20 cellular contexts compared by ENCODE assay signal in genomic region chr2:38765149-38765548, GRCh38. TPM values are rescaled to one million over a fixed set of nuclear protein-coding genes. Genes with fewer than 3 reads are reported as not detected.
DNase-seq lines count a peak whose midpoint lies in the region; ATAC-seq and TF ChIP-seq lines count a peak whose summit lies in the region.
"Had no signal": no experiment of that assay in that cellular context is flagged by ENCODE, and none has a peak within 500 bp of the region (broad histone marks: within the 10 kb centered on the region; RNA-seq: fewer than 3 reads in every experiment).

No MANE protein-coding gene starts in this region.

- H3K9ac ChIP-seq in trophoblast cell (ENCODE audit: low read length): no peak overlapping the region

- H2AFZ ChIP-seq in trophoblast cell (ENCODE audit: insufficient read depth, low read length, poor library complexity): no peak overlapping the region

- no peaks in the 10 kb centered on the region for H3K27me3 Mint-ChIP-seq in naive thymus-derived CD4-positive, alpha-beta T cell

- intact Hi-C loops in naive thymus-derived CD4-positive, alpha-beta T cell (cut with micrococcal nuclease): no loop called here

- H2AK5ac ChIP-seq in trophoblast cell (ENCODE audit: low read length): no peak overlapping the region

- H3K27me3 ChIP-seq in trophoblast cell (ENCODE audit: insufficient read depth, low read length) (no peaks in the 10 kb centered on the region), upper lobe of left lung (no peaks in the 10 kb centered on the region)
- H3K27me3 ChIP-seq in naive thymus-derived CD4-positive, alpha-beta T cell (ENCODE audit: control insufficient read depth in 2 of 2, insufficient read depth in 2 of 2, low read length in 2 of 2): no peaks in the 10 kb centered on the region
- no peaks in the 10 kb centered on the region for H3K27me3 ChIP-seq in effector memory CD4-positive, alpha-beta T cell (replicated peaks; ENCODE audit: control insufficient read depth, insufficient read depth, low read length, poor library complexity, severe bottlenecking)
- H3K27me3 ChIP-seq: SJSA1 had no signal

- H4K8ac ChIP-seq in trophoblast cell (ENCODE audit: low read depth, low read length): no peak overlapping the region

- H2BK120ac ChIP-seq in trophoblast cell (ENCODE audit: insufficient read depth, low read length, poor library complexity): no peak overlapping the region

- DNase-seq in ELR (ENCODE audit: low read depth): peak; percentile 76
- peak; percentile 64 for DNase-seq in RWPE1 (ENCODE audit: low spot score)
- peak; percentile 74 for DNase-seq in epithelial cell of esophagus (ENCODE audit: low read depth)
- DNase-seq in trophoblast cell: peak; percentile 55 to 81
- DNase-seq in naive thymus-derived CD4-positive, alpha-beta T cell: no peak
- DNase-seq in upper lobe of left lung: no peak
- no peak for DNase-seq in NCI-H146 (lab: John Stamatoyannopoulos, UW)
- no peak for DNase-seq in effector memory CD4-positive, alpha-beta T cell
- DNase-seq: activated CD4-positive, alpha-beta T cell treated with anti-CD3 and anti-CD28 coated beads for 1 hour; activated effector memory CD4-positive, alpha-beta T cell treated with Interleukin-2 at 50 U/mL for 16 hours; cerebellar nuclear complex; endodermal cell; left colon; NCI-H1417; psoas muscle; stimulated activated CD4-positive, alpha-beta T cell treated with anti-CD3 and anti-CD28 coated beads, Interleukin-4, amount 100 ng/mL, for 4 hours; T-helper 9 cell had no signal

- no peak overlapping the region for H4K12ac ChIP-seq in trophoblast cell (ENCODE audit: low read depth, low read length)

- no peak overlapping the region for H3K23ac ChIP-seq in trophoblast cell (ENCODE audit: low read length)

- H3K14ac ChIP-seq in trophoblast cell (ENCODE audit: low read length): no peak overlapping the region

- H3K27ac ChIP-seq in RWPE1 (no peak overlapping the region), trophoblast cell (ENCODE audit: low read depth, low read length) (no peak overlapping the region), upper lobe of left lung (no peak overlapping the region)
- no peak overlapping the region for H3K27ac ChIP-seq in naive thymus-derived CD4-positive, alpha-beta T cell (ENCODE audit: low read depth, low read length)
- H3K27ac ChIP-seq in effector memory CD4-positive, alpha-beta T cell (ENCODE audit: insufficient read depth, low read length, poor library complexity, severe bottlenecking): no peak overlapping the region
- H3K27ac ChIP-seq: psoas muscle, SJSA1 had no signal

- H3K9me3 Mint-ChIP-seq in naive thymus-derived CD4-positive, alpha-beta T cell: no peaks in the 10 kb centered on the region
- H3K9me3 Mint-ChIP-seq: endodermal cell, mesothelial cell of epicardium had no signal

- no peak overlapping the region for H3K4me3 Mint-ChIP-seq in naive thymus-derived CD4-positive, alpha-beta T cell
- H3K4me3 Mint-ChIP-seq: CD14-positive monocyte, endodermal cell, mesothelial cell of epicardium had no signal

- no peak for TF ChIP-seq POLR2A in upper lobe of left lung (IDR thresholded peaks at IDR 0.05)

- no peak overlapping the region for H3K18ac ChIP-seq in trophoblast cell (ENCODE audit: low read length)

- peaks cover 0 to 7% (median 0%) of the 10 kb centered on the region in 7 donors for H3K4me1 Mint-ChIP-seq in naive thymus-derived CD4-positive, alpha-beta T cell
- H3K4me1 Mint-ChIP-seq: CD14-positive monocyte, endodermal cell had no signal

- no peaks in the 10 kb centered on the region for H3K9me3 ChIP-seq in trophoblast cell (ENCODE audit: insufficient read depth, low read depth, low read length)
- no peaks in the 10 kb centered on the region for H3K9me3 ChIP-seq in naive thymus-derived CD4-positive, alpha-beta T cell (ENCODE audit: control insufficient read depth in 2 of 3, low read length in 3 of 3)
- H3K9me3 ChIP-seq in upper lobe of left lung: no peaks in the 10 kb centered on the region
- H3K9me3 ChIP-seq in effector memory CD4-positive, alpha-beta T cell (ENCODE audit: control insufficient read depth, low read length): no peaks in the 10 kb centered on the region
- H3K9me3 ChIP-seq: psoas muscle, SJSA1 had no signal

- H3K4ac ChIP-seq in trophoblast cell (ENCODE audit: low read depth, low read length): no peak overlapping the region

- no peaks in the 10 kb centered on the region for H3K79me1 ChIP-seq in trophoblast cell (ENCODE audit: low read length)

- H3K36me3 ChIP-seq in trophoblast cell (ENCODE audit: control insufficient read depth in 1 of 2, insufficient read depth in 2 of 2, low read length in 2 of 2): no peaks in the 10 kb centered on the region
- H3K36me3 ChIP-seq in naive thymus-derived CD4-positive, alpha-beta T cell (ENCODE audit: control insufficient read depth in 2 of 3, insufficient read depth in 3 of 3, low read length in 3 of 3): no peaks in the 10 kb centered on the region
- no peaks in the 10 kb centered on the region for H3K36me3 ChIP-seq in upper lobe of left lung
- H3K36me3 ChIP-seq in effector memory CD4-positive, alpha-beta T cell (ENCODE audit: control insufficient read depth, insufficient read depth, low read length): no peaks in the 10 kb centered on the region
- H3K36me3 ChIP-seq: SJSA1 had no signal

- WGBS in trophoblast cell (ENCODE audit: extremely low coverage, insufficient coverage, insufficient read length): no CpG with 5 or more reads among the region's 4 CpGs
- 70 to 74% methylated on average over 4 of the region's 4 CpGs for WGBS in upper lobe of left lung, 2 donors

- no peak overlapping the region for H3K4me3 ChIP-seq in epithelial cell of esophagus (ENCODE audit: low read length)
- H3K4me3 ChIP-seq in trophoblast cell (ENCODE audit: low read depth, low read length): no peak overlapping the region
- no peak overlapping the region for H3K4me3 ChIP-seq in naive thymus-derived CD4-positive, alpha-beta T cell (ENCODE audit: low read length)
- no peak overlapping the region for H3K4me3 ChIP-seq in upper lobe of left lung
- H3K4me3 ChIP-seq in effector memory CD4-positive, alpha-beta T cell (ENCODE audit: insufficient read depth, low read depth, low read length, poor library complexity, severe bottlenecking): no peak overlapping the region
- H3K4me3 ChIP-seq: psoas muscle, SJSA1 had no signal

- TF ChIP-seq CTCF in RWPE1 (conservative IDR thresholded peaks at IDR 0.05; ENCODE audit: low read depth) (no peak), epithelial cell of esophagus (IDR thresholded peaks at IDR 0.05; ENCODE audit: insufficient read depth, low read depth, low read length, missing control alignments) (no peak), upper lobe of left lung (IDR thresholded peaks at IDR 0.05) (no peak)

- no peak overlapping the region for H2BK5ac ChIP-seq in trophoblast cell (ENCODE audit: low read depth, low read length, poor library complexity)

- no peak overlapping the region for H3K27ac Mint-ChIP-seq in naive thymus-derived CD4-positive, alpha-beta T cell
- H3K27ac Mint-ChIP-seq: CD14-positive monocyte, endodermal cell, mesothelial cell of epicardium had no signal

- no peak overlapping the region for H2BK12ac ChIP-seq in trophoblast cell (ENCODE audit: low read length)

- H3K4me1 ChIP-seq in trophoblast cell (ENCODE audit: control insufficient read depth in 1 of 2, insufficient read depth in 2 of 2, low read length in 2 of 2) (no peaks in the 10 kb centered on the region), upper lobe of left lung (no peaks in the 10 kb centered on the region)
- H3K4me1 ChIP-seq in naive thymus-derived CD4-positive, alpha-beta T cell (ENCODE audit: control insufficient read depth in 2 of 2, insufficient read depth in 2 of 2, low read length in 2 of 2): no peaks in the 10 kb centered on the region
- H3K4me1 ChIP-seq in effector memory CD4-positive, alpha-beta T cell (ENCODE audit: control insufficient read depth, insufficient read depth, low read length, poor library complexity, severe bottlenecking): no peaks in the 10 kb centered on the region
- H3K4me1 ChIP-seq: psoas muscle, SJSA1 had no signal

- no peak overlapping the region for H3K4me2 ChIP-seq in trophoblast cell (ENCODE audit: low read length)

- no peaks in the 10 kb centered on the region for H3K79me2 ChIP-seq in trophoblast cell (ENCODE audit: control insufficient read depth, insufficient read depth, low read length, poor library complexity)

- ATAC-seq in naive thymus-derived CD4-positive, alpha-beta T cell: no peak
- ATAC-seq in upper lobe of left lung (ENCODE audit: low FRiP score in 2 of 2): no peak
- ATAC-seq: left colon, psoas muscle had no signal

- TF ChIP-seq EP300 in upper lobe of left lung (IDR thresholded peaks at IDR 0.05): no peak

- POLR2A ChIA-PET in RWPE1 (lab: Yijun Ruan, JAX; ENCODE audit: low non-redundant PET): no interaction called here
- POLR2A ChIA-PET in naive thymus-derived CD4-positive, alpha-beta T cell (lab: Charles Lee): no interaction called here

- no peak overlapping the region for H4K91ac ChIP-seq in trophoblast cell (ENCODE audit: low read depth, low read length)

- no peaks in the 10 kb centered on the region for H3K36me3 Mint-ChIP-seq in naive thymus-derived CD4-positive, alpha-beta T cell
- H3K36me3 Mint-ChIP-seq: CD14-positive monocyte, mesothelial cell of epicardium had no signal

- CTCF ChIA-PET in RWPE1 (lab: Yijun Ruan, JAX): no interaction called here
- CTCF ChIA-PET in naive thymus-derived CD4-positive, alpha-beta T cell (lab: Charles Lee): no interaction called here

RNA-seq across cellular contexts. Expression of gene GEMIN6, which starts 12.9 kb away (rescaled TPM):
- 6.2 and 6.6 TPM in 2 replicates for polyA plus RNA-seq in trophoblast cell (2013)
- total RNA-seq in naive thymus-derived CD4-positive, alpha-beta T cell: 10 to 100 TPM in 3 of 5 experiments, 1 to 10 TPM in 2; 4.0 to 16.6 (median 13.7) TPM
- 10 to 100 TPM; 11.2 to 11.4 TPM for polyA plus RNA-seq in naive thymus-derived CD4-positive, alpha-beta T cell
- 10 to 100 TPM in 1 of 6 donors, 1 to 10 TPM in 5; 3.1 to 10.3 (median 8.1) TPM for total RNA-seq in upper lobe of left lung

RNA-seq across cellular contexts. Expression of gene SRSF7, which starts 14.0 kb away (rescaled TPM):
- 200 and 205 TPM in 2 replicates for polyA plus RNA-seq in trophoblast cell (2013)
- total RNA-seq in naive thymus-derived CD4-positive, alpha-beta T cell: 100 to 1,000 TPM; 259 to 503 (median 310) TPM
- 100 to 1,000 TPM; 197 to 224 TPM for polyA plus RNA-seq in naive thymus-derived CD4-positive, alpha-beta T cell
- total RNA-seq in upper lobe of left lung: 100 to 1,000 TPM in 4 of 6 donors, 10 to 100 TPM in 2; 44.2 to 260 (median 121) TPM

Comparison
In these comparisons a context has a peak if more than half of its experiments do, and no peak if none do; other contexts are left out.
1. DNase-seq: peak in ELR (single experiment), RWPE1 (single experiment), epithelial cell of esophagus (single experiment) and trophoblast cell (2 of 2); none in naive thymus-derived CD4-positive, alpha-beta T cell (0 of 9), upper lobe of left lung (0 of 2), NCI-H146 (single experiment) and effector memory CD4-positive, alpha-beta T cell (0 of 3).